ENCODE assay signal across 15 cellular contexts in genomic region chr3:43531835-43532234, GRCh38.
A peak's percentile ranks its signal among the peaks of the same experiment; 100 is the strongest.
DNase-seq lines count a peak whose midpoint lies in the region; ATAC-seq and TF ChIP-seq lines count a peak whose summit lies in the region.
"Had no signal": no experiment of that assay in that cellular context is flagged by ENCODE, and none has a peak within 500 bp of the region (broad histone marks: within the 10 kb centered on the region; RNA-seq: fewer than 3 reads in every experiment).

No MANE protein-coding gene starts in this region.

- H3K27ac Mint-ChIP-seq in activated T-helper 17 cell treated with anti-CD3 and anti-CD28 coated beads, Interleukin-2, amount 50 U/mL, for 72 hours, result no peak overlapping the region
- H3K27ac Mint-ChIP-seq: activated naive CD4-positive, alpha-beta T cell treated with anti-CD3 and anti-CD28 coated beads, Interleukin-2, amount 10 ng/mL, durations not matched to agents 7 days and 5 days; progenitor cell of endocrine pancreas had no signal

- no peaks in the 10 kb centered on the region for H3K27me3 Mint-ChIP-seq in activated T-helper 17 cell treated with anti-CD3 and anti-CD28 coated beads, Interleukin-2, amount 50 U/mL, for 72 hours
- H3K27me3 Mint-ChIP-seq: activated naive CD4-positive, alpha-beta T cell treated with anti-CD3 and anti-CD28 coated beads, Interleukin-2, amount 10 ng/mL, durations not matched to agents 7 days and 5 days; progenitor cell of endocrine pancreas had no signal

- DNase-seq in AG10803 (ENCODE audit: low read depth), result peak; percentile 70
- peak; percentile 42 for DNase-seq in GM04504 (ENCODE audit: low read depth)
- peak; percentile 61 to 74 for DNase-seq in foreskin fibroblast
- DNase-seq in NCI-H1694 treated with DMSO at 0.1 percent for 48 hours (lab: John Stamatoyannopoulos, UW), result no peak
- DNase-seq in SKM-1 (lab: John Stamatoyannopoulos, UW; ENCODE audit: unreplicated experiment), result no peak
- DNase-seq: activated naive CD4-positive, alpha-beta T cell treated with anti-CD3 and anti-CD28 coated beads, Interleukin-2, amount 10 ng/mL, durations not matched to agents 7 days and 5 days; DMS 273 treated with DMSO at 0.1 percent for 48 hours; NCI-H1092; SJCRH30; stimulated activated CD4-positive, alpha-beta T cell treated with anti-CD3 and anti-CD28 coated beads, Interleukin-4, amount 100 ng/mL, for 1 hour had no signal

- no peak overlapping the region for H3K4me3 Mint-ChIP-seq in activated T-helper 17 cell treated with anti-CD3 and anti-CD28 coated beads, Interleukin-2, amount 50 U/mL, for 72 hours
- H3K4me3 Mint-ChIP-seq: activated naive CD4-positive, alpha-beta T cell treated with anti-CD3 and anti-CD28 coated beads, Interleukin-2, amount 10 ng/mL, durations not matched to agents 7 days and 5 days had no signal

- H3K9me3 Mint-ChIP-seq in activated T-helper 17 cell treated with anti-CD3 and anti-CD28 coated beads, Interleukin-2, amount 50 U/mL, for 72 hours, result peaks cover 4% of the 10 kb centered on the region

- H3K4me1 Mint-ChIP-seq in activated T-helper 17 cell treated with anti-CD3 and anti-CD28 coated beads, Interleukin-2, amount 50 U/mL, for 72 hours, result no peaks in the 10 kb centered on the region
- H3K4me1 Mint-ChIP-seq: activated naive CD4-positive, alpha-beta T cell treated with anti-CD3 and anti-CD28 coated beads, Interleukin-2, amount 10 ng/mL, durations not matched to agents 7 days and 5 days had no signal

- ATAC-seq in activated T-helper 17 cell treated with anti-CD3 and anti-CD28 coated beads, Interleukin-2, amount 50 U/mL, for 72 hours (replicated peaks), result peak; percentile 97
- ATAC-seq in GM18502 (IDR thresholded peaks at IDR 0.05; ENCODE audit: poor library complexity, unreplicated experiment) (no peak), HG03196 (IDR thresholded peaks at IDR 0.05; ENCODE audit: unreplicated experiment) (no peak)

- no peak overlapping the region for H3K4me3 ChIP-seq in AG10803 (ENCODE audit: low read length)
- H3K4me3 ChIP-seq in foreskin fibroblast (ENCODE audit: low read depth in 1 of 2, low read length in 2 of 2), result no peak overlapping the region
- H3K4me3 ChIP-seq: dorsolateral prefrontal cortex, SJCRH30 had no signal

- TF ChIP-seq CTCF in AG10803 (conservative IDR thresholded peaks at IDR 0.05; ENCODE audit: low read length) (no peak), foreskin fibroblast (IDR thresholded peaks at IDR 0.05; ENCODE audit: low read depth, low read length) (no peak)

- no peaks in the 10 kb centered on the region for H3K36me3 Mint-ChIP-seq in activated T-helper 17 cell treated with anti-CD3 and anti-CD28 coated beads, Interleukin-2, amount 50 U/mL, for 72 hours (ENCODE audit: low read depth)
- H3K36me3 Mint-ChIP-seq: activated naive CD4-positive, alpha-beta T cell treated with anti-CD3 and anti-CD28 coated beads, Interleukin-2, amount 10 ng/mL, durations not matched to agents 7 days and 5 days had no signal

Comparison
In these comparisons a context has a peak if more than half of its experiments do, and no peak if none do; other contexts are left out.
1. DNase-seq: peak in AG10803 (single experiment), GM04504 (single experiment) and foreskin fibroblast (2 of 2); none in NCI-H1694 treated with DMSO at 0.1 percent for 48 hours (single experiment) and SKM-1 (single experiment).